In genomic region chr11:33257160-33257896, GRCh38 we compare ENCODE assay signal across 8 cellular contexts. TPM values are rescaled to one million over a fixed set of nuclear protein-coding genes. Genes with fewer than 3 reads are reported as not detected.
DNase-seq lines count a peak whose midpoint lies in the region; ATAC-seq and TF ChIP-seq lines count a peak whose summit lies in the region.

HIPK3 (plus strand) TSS chr11:33257381.

- peak; percentile 87 for DNase-seq in Daoy (ENCODE audit: low read depth)
- DNase-seq in KG1 (lab: John Stamatoyannopoulos, UW), result peak; percentile 57
- DNase-seq in activated effector memory CD4-positive, alpha-beta T cell treated with Interleukin-2 at 50 U/mL for 16 hours, result peak; percentile 69
- DNase-seq in fibroblast of the aortic adventitia (ENCODE audit: low read depth), result peak; percentile 70
- DNase-seq in nephron progenitor cell, result peak; percentile 86

- H3K27me3 Mint-ChIP-seq in nephron progenitor cell (ENCODE audit: low read depth, poor library complexity), result peaks cover 10% of the 10 kb centered on the region
- no peaks in the 10 kb centered on the region for H3K27me3 Mint-ChIP-seq in stimulated activated naive CD8-positive, alpha-beta T cell treated with anti-CD3 and anti-CD28 coated beads, Interleukin-15, Interleukin-2, amounts not matched to agents 100 ng/mL and 50 ng/mL, for 24 hours

- peak within 1 kb of the TSS; percentile 99 for H3K27ac Mint-ChIP-seq in nephron progenitor cell
- H3K27ac Mint-ChIP-seq in stimulated activated naive CD8-positive, alpha-beta T cell treated with anti-CD3 and anti-CD28 coated beads, Interleukin-15, Interleukin-2, amounts not matched to agents 100 ng/mL and 50 ng/mL, for 24 hours, result peak within 1 kb of the TSS; percentile 98

- peak; percentile 72 for TF ChIP-seq POLR2A in Raji (IDR thresholded peaks at IDR 0.05; ENCODE audit: insufficient read depth, low read depth, low read length)

- no peaks in the 10 kb centered on the region for H3K9me3 Mint-ChIP-seq in nephron progenitor cell
- H3K9me3 Mint-ChIP-seq in stimulated activated naive CD8-positive, alpha-beta T cell treated with anti-CD3 and anti-CD28 coated beads, Interleukin-15, Interleukin-2, amounts not matched to agents 100 ng/mL and 50 ng/mL, for 24 hours, result peaks cover 3% of the 10 kb centered on the region

- peak within 1 kb of the TSS; percentile 96 for H3K4me3 Mint-ChIP-seq in nephron progenitor cell
- peak within 1 kb of the TSS; percentile 93 for H3K4me3 Mint-ChIP-seq in stimulated activated naive CD8-positive, alpha-beta T cell treated with anti-CD3 and anti-CD28 coated beads, Interleukin-15, Interleukin-2, amounts not matched to agents 100 ng/mL and 50 ng/mL, for 24 hours

- peak; percentile 84 for ATAC-seq in GM21723 (IDR thresholded peaks at IDR 0.05; ENCODE audit: unreplicated experiment)

- TF ChIP-seq CTCF in fibroblast of the aortic adventitia (IDR thresholded peaks at IDR 0.05; ENCODE audit: insufficient read depth, low read length) (no peak), nephron progenitor cell (IDR thresholded peaks at IDR 0.05) (no peak)

- H3K4me1 Mint-ChIP-seq in nephron progenitor cell, result peaks cover 39% of the 10 kb centered on the region
- H3K4me1 Mint-ChIP-seq in stimulated activated naive CD8-positive, alpha-beta T cell treated with anti-CD3 and anti-CD28 coated beads, Interleukin-15, Interleukin-2, amounts not matched to agents 100 ng/mL and 50 ng/mL, for 24 hours (ENCODE audit: low read depth), result peaks cover 36% of the 10 kb centered on the region

- H3K4me3 ChIP-seq in fibroblast of the aortic adventitia (ENCODE audit: low read depth, low read length), result peak within 1 kb of the TSS; percentile 91

- no peaks in the 10 kb centered on the region for H3K36me3 Mint-ChIP-seq in nephron progenitor cell (ENCODE audit: low read depth)
- peaks cover 8% of the 10 kb centered on the region for H3K36me3 Mint-ChIP-seq in stimulated activated naive CD8-positive, alpha-beta T cell treated with anti-CD3 and anti-CD28 coated beads, Interleukin-15, Interleukin-2, amounts not matched to agents 100 ng/mL and 50 ng/mL, for 24 hours (ENCODE audit: low read depth)

RNA-seq across cellular contexts. Expression of gene HIPK3, which starts in this region (rescaled TPM):
- total RNA-seq in Daoy (2014; rRNA removed; shearing (Covaris generic)), result 37.0 and 39.0 TPM in 2 replicates
- 164 and 369 TPM in 2 replicates for total RNA-seq in fibroblast of the aortic adventitia (ENCODE audit: low replicate concordance)

Comparison
In these comparisons a context has a peak if more than half of its experiments do, and no peak if none do; other contexts are left out.
1. Peak in every context shown above with its lines: DNase-seq, ATAC-seq and H3K4me3 ChIP-seq.